Comparison of ENCODE assay signal across 1 cellular context in the genomic region with DNA sequence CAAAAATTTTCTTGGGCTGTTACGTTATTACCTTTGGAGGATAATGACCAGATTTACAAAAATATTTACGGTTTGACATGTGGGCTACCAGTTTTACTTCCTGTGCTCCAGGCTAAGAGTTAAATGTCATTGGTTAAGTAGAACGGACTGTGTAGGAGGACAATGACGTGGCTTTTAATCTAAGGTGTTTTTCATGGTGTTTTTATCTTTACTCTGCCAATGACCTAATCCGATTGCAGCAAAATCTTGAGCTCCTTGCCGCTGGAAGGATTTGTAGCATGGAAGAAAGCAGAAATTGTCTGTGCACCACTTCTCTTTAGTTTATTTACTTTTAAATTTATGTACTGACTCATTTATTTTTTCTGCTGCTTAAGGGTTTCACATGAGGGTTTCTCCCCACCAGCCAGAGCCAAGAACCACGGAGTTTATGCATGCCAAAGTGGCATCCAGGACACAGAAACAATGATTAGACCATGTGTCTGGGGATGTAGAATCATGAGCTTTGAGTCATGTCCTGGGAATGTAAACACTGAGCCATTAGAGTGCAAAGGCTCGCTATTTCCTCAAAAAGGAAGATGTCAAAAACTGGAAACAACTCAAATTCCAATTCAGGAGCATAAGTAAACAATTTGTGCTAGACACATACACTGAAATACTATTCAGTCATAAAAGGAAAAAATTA.
A peak's percentile ranks its signal among the peaks of the same experiment; 100 is the strongest.
TF ChIP-seq lines count a peak whose summit lies in the region.

No MANE protein-coding gene starts in this region.

TF ChIP-seq in HepG2, 621 proteins besides CTCF, POLR2A, EP300 and RAD21 (continued from another document and continues in another):
- TF ChIP-seq ZNF614 (CRISPR knock-in tag; IDR thresholded peaks at IDR 0.05; ENCODE audit: borderline replicate concordance): peak; percentile 76
- TF ChIP-seq ARNTL (CRISPR knock-in tag; IDR thresholded peaks at IDR 0.05): peak; percentile 61
- TF ChIP-seq HNF4A (CRISPR knock-in tag; IDR thresholded peaks at IDR 0.05): peak; percentile 95
- TF ChIP-seq FOXK1 (CRISPR knock-in tag; IDR thresholded peaks at IDR 0.05; ENCODE audit: borderline replicate concordance, low read depth): peak; percentile 93
- peak; percentile 81 for TF ChIP-seq KLF6 (CRISPR knock-in tag; IDR thresholded peaks at IDR 0.05)
- TF ChIP-seq JDP2 (CRISPR knock-in tag; IDR thresholded peaks at IDR 0.05; ENCODE audit: borderline replicate concordance): no peak
- TF ChIP-seq FOXJ3 (CRISPR knock-in tag; IDR thresholded peaks at IDR 0.05; ENCODE audit: borderline replicate concordance): peak; percentile 96; the same call in 1 of the 2 replicates
- TF ChIP-seq ZZZ3 (CRISPR knock-in tag; IDR thresholded peaks at IDR 0.05; ENCODE audit: borderline replicate concordance): no peak
- TF ChIP-seq, protein P1, sequence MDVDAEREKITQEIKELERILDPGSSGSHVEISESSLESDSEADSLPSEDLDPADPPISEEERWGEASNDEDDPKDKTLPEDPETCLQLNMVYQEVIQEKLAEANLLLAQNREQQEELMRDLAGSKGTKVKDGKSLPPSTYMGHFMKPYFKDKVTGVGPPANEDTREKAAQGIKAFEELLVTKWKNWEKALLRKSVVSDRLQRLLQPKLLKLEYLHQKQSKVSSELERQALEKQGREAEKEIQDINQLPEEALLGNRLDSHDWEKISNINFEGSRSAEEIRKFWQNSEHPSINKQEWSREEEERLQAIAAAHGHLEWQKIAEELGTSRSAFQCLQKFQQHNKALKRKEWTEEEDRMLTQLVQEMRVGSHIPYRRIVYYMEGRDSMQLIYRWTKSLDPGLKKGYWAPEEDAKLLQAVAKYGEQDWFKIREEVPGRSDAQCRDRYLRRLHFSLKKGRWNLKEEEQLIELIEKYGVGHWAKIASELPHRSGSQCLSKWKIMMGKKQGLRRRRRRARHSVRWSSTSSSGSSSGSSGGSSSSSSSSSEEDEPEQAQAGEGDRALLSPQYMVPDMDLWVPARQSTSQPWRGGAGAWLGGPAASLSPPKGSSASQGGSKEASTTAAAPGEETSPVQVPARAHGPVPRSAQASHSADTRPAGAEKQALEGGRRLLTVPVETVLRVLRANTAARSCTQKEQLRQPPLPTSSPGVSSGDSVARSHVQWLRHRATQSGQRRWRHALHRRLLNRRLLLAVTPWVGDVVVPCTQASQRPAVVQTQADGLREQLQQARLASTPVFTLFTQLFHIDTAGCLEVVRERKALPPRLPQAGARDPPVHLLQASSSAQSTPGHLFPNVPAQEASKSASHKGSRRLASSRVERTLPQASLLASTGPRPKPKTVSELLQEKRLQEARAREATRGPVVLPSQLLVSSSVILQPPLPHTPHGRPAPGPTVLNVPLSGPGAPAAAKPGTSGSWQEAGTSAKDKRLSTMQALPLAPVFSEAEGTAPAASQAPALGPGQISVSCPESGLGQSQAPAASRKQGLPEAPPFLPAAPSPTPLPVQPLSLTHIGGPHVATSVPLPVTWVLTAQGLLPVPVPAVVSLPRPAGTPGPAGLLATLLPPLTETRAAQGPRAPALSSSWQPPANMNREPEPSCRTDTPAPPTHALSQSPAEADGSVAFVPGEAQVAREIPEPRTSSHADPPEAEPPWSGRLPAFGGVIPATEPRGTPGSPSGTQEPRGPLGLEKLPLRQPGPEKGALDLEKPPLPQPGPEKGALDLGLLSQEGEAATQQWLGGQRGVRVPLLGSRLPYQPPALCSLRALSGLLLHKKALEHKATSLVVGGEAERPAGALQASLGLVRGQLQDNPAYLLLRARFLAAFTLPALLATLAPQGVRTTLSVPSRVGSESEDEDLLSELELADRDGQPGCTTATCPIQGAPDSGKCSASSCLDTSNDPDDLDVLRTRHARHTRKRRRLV (CRISPR knock-in tag; IDR thresholded peaks at IDR 0.05): no peak
- no peak for TF ChIP-seq NFRKB (IDR thresholded peaks at IDR 0.05)
- TF ChIP-seq RARA (CRISPR knock-in tag; IDR thresholded peaks at IDR 0.05): peak; percentile 81
- TF ChIP-seq KLF11 (CRISPR knock-in tag; IDR thresholded peaks at IDR 0.05): peak; percentile 52; the same call in 1 of the 2 replicates
- TF ChIP-seq, protein P2, sequence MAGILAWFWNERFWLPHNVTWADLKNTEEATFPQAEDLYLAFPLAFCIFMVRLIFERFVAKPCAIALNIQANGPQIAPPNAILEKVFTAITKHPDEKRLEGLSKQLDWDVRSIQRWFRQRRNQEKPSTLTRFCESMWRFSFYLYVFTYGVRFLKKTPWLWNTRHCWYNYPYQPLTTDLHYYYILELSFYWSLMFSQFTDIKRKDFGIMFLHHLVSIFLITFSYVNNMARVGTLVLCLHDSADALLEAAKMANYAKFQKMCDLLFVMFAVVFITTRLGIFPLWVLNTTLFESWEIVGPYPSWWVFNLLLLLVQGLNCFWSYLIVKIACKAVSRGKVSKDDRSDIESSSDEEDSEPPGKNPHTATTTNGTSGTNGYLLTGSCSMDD (CRISPR knock-in tag; IDR thresholded peaks at IDR 0.05): no peak
- peak; percentile 90; the same call in 1 of the 2 replicates for TF ChIP-seq MIER3 (CRISPR knock-in tag; IDR thresholded peaks at IDR 0.05; ENCODE audit: borderline replicate concordance)
- TF ChIP-seq TCF12 (IDR thresholded peaks at IDR 0.05): no peak
- no peak for TF ChIP-seq TCF12 (CRISPR knock-in tag; IDR thresholded peaks at IDR 0.05)
- TF ChIP-seq, protein P3, sequence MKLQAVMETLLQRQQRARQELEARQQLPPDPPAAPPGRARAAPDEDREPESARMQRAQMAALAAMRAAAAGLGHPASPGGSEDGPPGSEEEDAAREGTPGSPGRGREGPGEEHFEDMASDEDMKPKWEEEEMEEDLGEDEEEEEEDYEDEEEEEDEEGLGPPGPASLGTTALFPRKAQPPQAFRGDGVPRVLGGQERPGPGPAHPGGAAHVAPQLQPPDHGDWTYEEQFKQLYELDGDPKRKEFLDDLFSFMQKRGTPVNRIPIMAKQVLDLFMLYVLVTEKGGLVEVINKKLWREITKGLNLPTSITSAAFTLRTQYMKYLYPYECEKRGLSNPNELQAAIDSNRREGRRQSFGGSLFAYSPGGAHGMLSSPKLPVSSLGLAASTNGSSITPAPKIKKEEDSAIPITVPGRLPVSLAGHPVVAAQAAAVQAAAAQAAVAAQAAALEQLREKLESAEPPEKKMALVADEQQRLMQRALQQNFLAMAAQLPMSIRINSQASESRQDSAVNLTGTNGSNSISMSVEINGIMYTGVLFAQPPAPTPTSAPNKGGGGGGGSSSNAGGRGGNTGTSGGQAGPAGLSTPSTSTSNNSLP (IDR thresholded peaks at IDR 0.05; ENCODE audit: low read depth, low read length): peak; percentile 82; the same call in 1 of the 2 replicates
- 0 out of 2 replicates have a peak, but pooled peaks have one; percentile 10 for TF ChIP-seq CREB1 (IDR thresholded peaks at IDR 0.05)
- TF ChIP-seq CREB1 (CRISPR knock-in tag; IDR thresholded peaks at IDR 0.05): peak; percentile 52; the same call in 1 of the 2 replicates
- no peak for TF ChIP-seq YEATS2 (CRISPR knock-in tag; IDR thresholded peaks at IDR 0.05; ENCODE audit: borderline replicate concordance)
- peak; percentile 77 for TF ChIP-seq TBL1XR1 (IDR thresholded peaks at IDR 0.05; ENCODE audit: borderline replicate concordance, low read length, partially characterized antibody)
- TF ChIP-seq MXD3 (CRISPR knock-in tag; IDR thresholded peaks at IDR 0.05): no peak
- no peak for TF ChIP-seq ZNF782 (CRISPR knock-in tag; IDR thresholded peaks at IDR 0.05; ENCODE audit: borderline replicate concordance)
- no peak for TF ChIP-seq ARNT (IDR thresholded peaks at IDR 0.05)
- no peak for TF ChIP-seq GTF3A (CRISPR knock-in tag; conservative IDR thresholded peaks at IDR 0.05)
- no peak for TF ChIP-seq GTF2F1 (IDR thresholded peaks at IDR 0.05; ENCODE audit: low read length)
- TF ChIP-seq ZNF557 (CRISPR knock-in tag; IDR thresholded peaks at IDR 0.05): peak; percentile 84; the same call in 1 of the 2 replicates
- TF ChIP-seq RXRB (CRISPR knock-in tag; IDR thresholded peaks at IDR 0.05; ENCODE audit: borderline replicate concordance): peak; percentile 91
- TF ChIP-seq TFAP4 (IDR thresholded peaks at IDR 0.05; ENCODE audit: borderline replicate concordance, low read depth): peak; percentile 38; the same call in 1 of the 2 replicates
- TF ChIP-seq, protein P4, sequence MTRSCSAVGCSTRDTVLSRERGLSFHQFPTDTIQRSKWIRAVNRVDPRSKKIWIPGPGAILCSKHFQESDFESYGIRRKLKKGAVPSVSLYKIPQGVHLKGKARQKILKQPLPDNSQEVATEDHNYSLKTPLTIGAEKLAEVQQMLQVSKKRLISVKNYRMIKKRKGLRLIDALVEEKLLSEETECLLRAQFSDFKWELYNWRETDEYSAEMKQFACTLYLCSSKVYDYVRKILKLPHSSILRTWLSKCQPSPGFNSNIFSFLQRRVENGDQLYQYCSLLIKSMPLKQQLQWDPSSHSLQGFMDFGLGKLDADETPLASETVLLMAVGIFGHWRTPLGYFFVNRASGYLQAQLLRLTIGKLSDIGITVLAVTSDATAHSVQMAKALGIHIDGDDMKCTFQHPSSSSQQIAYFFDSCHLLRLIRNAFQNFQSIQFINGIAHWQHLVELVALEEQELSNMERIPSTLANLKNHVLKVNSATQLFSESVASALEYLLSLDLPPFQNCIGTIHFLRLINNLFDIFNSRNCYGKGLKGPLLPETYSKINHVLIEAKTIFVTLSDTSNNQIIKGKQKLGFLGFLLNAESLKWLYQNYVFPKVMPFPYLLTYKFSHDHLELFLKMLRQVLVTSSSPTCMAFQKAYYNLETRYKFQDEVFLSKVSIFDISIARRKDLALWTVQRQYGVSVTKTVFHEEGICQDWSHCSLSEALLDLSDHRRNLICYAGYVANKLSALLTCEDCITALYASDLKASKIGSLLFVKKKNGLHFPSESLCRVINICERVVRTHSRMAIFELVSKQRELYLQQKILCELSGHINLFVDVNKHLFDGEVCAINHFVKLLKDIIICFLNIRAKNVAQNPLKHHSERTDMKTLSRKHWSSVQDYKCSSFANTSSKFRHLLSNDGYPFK (CRISPR knock-in tag; IDR thresholded peaks at IDR 0.05; ENCODE audit: borderline replicate concordance): no peak
- TF ChIP-seq SMC3 (IDR thresholded peaks at IDR 0.05; ENCODE audit: low read length): no peak
- no peak for TF ChIP-seq DNMT1 (CRISPR knock-in tag; IDR thresholded peaks at IDR 0.05)
- TF ChIP-seq MAFF (IDR thresholded peaks at IDR 0.05; ENCODE audit: low read depth, low read length): peak; percentile 35; the same call in 1 of the 2 replicates
- no peak for TF ChIP-seq ZNF460 (CRISPR knock-in tag; IDR thresholded peaks at IDR 0.05; ENCODE audit: borderline replicate concordance)
- no peak for TF ChIP-seq PHF8 (CRISPR knock-in tag; IDR thresholded peaks at IDR 0.05)
- no peak for TF ChIP-seq ZBTB3 (CRISPR knock-in tag; IDR thresholded peaks at IDR 0.05; ENCODE audit: borderline replicate concordance, low read depth)
- TF ChIP-seq POGZ (CRISPR knock-in tag; IDR thresholded peaks at IDR 0.05): peak; percentile 96
- TF ChIP-seq, protein P5, sequence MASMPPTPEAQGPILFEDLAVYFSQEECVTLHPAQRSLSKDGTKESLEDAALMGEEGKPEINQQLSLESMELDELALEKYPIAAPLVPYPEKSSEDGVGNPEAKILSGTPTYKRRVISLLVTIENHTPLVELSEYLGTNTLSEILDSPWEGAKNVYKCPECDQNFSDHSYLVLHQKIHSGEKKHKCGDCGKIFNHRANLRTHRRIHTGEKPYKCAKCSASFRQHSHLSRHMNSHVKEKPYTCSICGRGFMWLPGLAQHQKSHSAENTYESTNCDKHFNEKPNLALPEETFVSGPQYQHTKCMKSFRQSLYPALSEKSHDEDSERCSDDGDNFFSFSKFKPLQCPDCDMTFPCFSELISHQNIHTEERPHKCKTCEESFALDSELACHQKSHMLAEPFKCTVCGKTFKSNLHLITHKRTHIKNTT (CRISPR knock-in tag; IDR thresholded peaks at IDR 0.05): no peak
- TF ChIP-seq ETV6 (CRISPR knock-in tag; conservative IDR thresholded peaks at IDR 0.05): peak; percentile 83; the same call in 1 of the 2 replicates
- TF ChIP-seq PCBP1 (IDR thresholded peaks at IDR 0.05; ENCODE audit: borderline replicate concordance, low read depth, low read length): no peak
- peak; percentile 79; the same call in 1 of the 2 replicates for TF ChIP-seq ZSCAN9 (CRISPR knock-in tag; IDR thresholded peaks at IDR 0.05; ENCODE audit: borderline replicate concordance)
- no peak for TF ChIP-seq ZNF850 (CRISPR knock-in tag; conservative IDR thresholded peaks at IDR 0.05)
- TF ChIP-seq, protein P6, sequence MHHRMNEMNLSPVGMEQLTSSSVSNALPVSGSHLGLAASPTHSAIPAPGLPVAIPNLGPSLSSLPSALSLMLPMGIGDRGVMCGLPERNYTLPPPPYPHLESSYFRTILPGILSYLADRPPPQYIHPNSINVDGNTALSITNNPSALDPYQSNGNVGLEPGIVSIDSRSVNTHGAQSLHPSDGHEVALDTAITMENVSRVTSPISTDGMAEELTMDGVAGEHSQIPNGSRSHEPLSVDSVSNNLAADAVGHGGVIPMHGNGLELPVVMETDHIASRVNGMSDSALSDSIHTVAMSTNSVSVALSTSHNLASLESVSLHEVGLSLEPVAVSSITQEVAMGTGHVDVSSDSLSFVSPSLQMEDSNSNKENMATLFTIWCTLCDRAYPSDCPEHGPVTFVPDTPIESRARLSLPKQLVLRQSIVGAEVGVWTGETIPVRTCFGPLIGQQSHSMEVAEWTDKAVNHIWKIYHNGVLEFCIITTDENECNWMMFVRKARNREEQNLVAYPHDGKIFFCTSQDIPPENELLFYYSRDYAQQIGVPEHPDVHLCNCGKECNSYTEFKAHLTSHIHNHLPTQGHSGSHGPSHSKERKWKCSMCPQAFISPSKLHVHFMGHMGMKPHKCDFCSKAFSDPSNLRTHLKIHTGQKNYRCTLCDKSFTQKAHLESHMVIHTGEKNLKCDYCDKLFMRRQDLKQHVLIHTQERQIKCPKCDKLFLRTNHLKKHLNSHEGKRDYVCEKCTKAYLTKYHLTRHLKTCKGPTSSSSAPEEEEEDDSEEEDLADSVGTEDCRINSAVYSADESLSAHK (CRISPR knock-in tag; IDR thresholded peaks at IDR 0.05; ENCODE audit: borderline replicate concordance): no peak
- no peak for TF ChIP-seq AGO2 (optimal IDR thresholded peaks at IDR 0.05; ENCODE audit: low read depth, low read length)
- peak; percentile 93 for TF ChIP-seq IRF2 (CRISPR knock-in tag; IDR thresholded peaks at IDR 0.05)
- peak; percentile 96 for TF ChIP-seq HDAC2 (CRISPR knock-in tag; IDR thresholded peaks at IDR 0.05)
- TF ChIP-seq AGO1 (IDR thresholded peaks at IDR 0.05; ENCODE audit: low read depth, low read length, poor library complexity, severe bottlenecking): no peak
